28 cellular contexts compared by ENCODE assay signal in genomic region chr11:70061734-70062133, GRCh38. TPM values are rescaled to one million over a fixed set of nuclear protein-coding genes. Genes with fewer than 3 reads are reported as not detected.
DNase-seq lines count a peak whose midpoint lies in the region; ATAC-seq, FAIRE-seq and TF ChIP-seq lines count a peak whose summit lies in the region.
"Had no signal": no experiment of that assay in that cellular context is flagged by ENCODE, and none has a peak within 500 bp of the region (broad histone marks: within the 10 kb centered on the region; RNA-seq: fewer than 3 reads in every experiment).

No MANE protein-coding gene starts in this region.

- no peak overlapping the region for H3K4me3 Mint-ChIP-seq in activated naive CD8-positive, alpha-beta T cell treated with anti-CD3 and anti-CD28 coated beads for 36 hours
- H3K4me3 Mint-ChIP-seq: CD14-positive monocyte; CD8-positive, alpha-beta memory T cell had no signal

- intact Hi-C loops in HepG2 (cut with micrococcal nuclease; ENCODE audit: unreplicated experiment) (no loop called here), right lobe of liver (cut with DNase I) (loop anchor here in 1 of 2 donors (10.0 kb wide), 1 partner anchor 107 kb away; no protein-coding TSS in a partner anchor), K562 (cut with micrococcal nuclease) (no loop called here), esophagus muscularis mucosa (cut with DNase I) (no loop called here)

- no peak overlapping the region for H3K9ac ChIP-seq in HepG2 (ENCODE audit: insufficient read depth, low read depth, low read length)
- H3K9ac ChIP-seq in K562 (ENCODE audit: insufficient read depth in 1 of 2, low read depth in 2 of 2, low read length in 2 of 2) = no peak overlapping the region
- H3K9ac ChIP-seq: BLaER1 had no signal

- no peak for TF ChIP-seq POLR2A in HepG2 (IDR thresholded peaks at IDR 0.05; ENCODE audit: insufficient read depth in 1 of 2, low read depth in 2 of 2, low read length in 2 of 2)
- TF ChIP-seq POLR2A in right lobe of liver (IDR thresholded peaks at IDR 0.05) = no peak
- TF ChIP-seq POLR2A in K562 (conservative IDR thresholded peaks at IDR 0.05) = no peak
- no peak for TF ChIP-seq POLR2A in esophagus muscularis mucosa (IDR thresholded peaks at IDR 0.05; ENCODE audit: low read depth)
- no peak for TF ChIP-seq POLR2A in GM12891 (IDR thresholded peaks at IDR 0.05; ENCODE audit: low read depth, low read length)

- peaks cover 15% of the 10 kb centered on the region for H3K27me3 Mint-ChIP-seq in activated naive CD8-positive, alpha-beta T cell treated with anti-CD3 and anti-CD28 coated beads for 36 hours

- H3K9me3 Mint-ChIP-seq in activated naive CD8-positive, alpha-beta T cell treated with anti-CD3 and anti-CD28 coated beads for 36 hours = no peaks in the 10 kb centered on the region

- H3K79me2 ChIP-seq in HepG2 (ENCODE audit: insufficient read depth, low read length) = no peaks in the 10 kb centered on the region
- H3K79me2 ChIP-seq in K562 (ENCODE audit: control insufficient read depth, insufficient read depth, low read length) = no peaks in the 10 kb centered on the region
- H3K79me2 ChIP-seq in hepatocyte = no peaks in the 10 kb centered on the region

- TF ChIP-seq CTCF in HepG2 (CRISPR knock-in tag; IDR thresholded peaks at IDR 0.05) (no peak), right lobe of liver (IDR thresholded peaks at IDR 0.05) (no peak), K562 (IDR thresholded peaks at IDR 0.05 in 2 of 3, conservative IDR thresholded peaks at IDR 0.05 in 1 of 3; ENCODE audit: insufficient read depth in 2 of 3, low read depth in 1 of 3, low read length in 3 of 3) (no peak), esophagus muscularis mucosa (IDR thresholded peaks at IDR 0.05) (no peak), hepatocyte (IDR thresholded peaks at IDR 0.05; ENCODE audit: poor library complexity) (no peak)

- H3K27ac ChIP-seq in HepG2 (ENCODE audit: extremely low read length, insufficient read depth, low read length) = no peak overlapping the region
- no peak overlapping the region for H3K27ac ChIP-seq in right lobe of liver
- H3K27ac ChIP-seq in K562 (ENCODE audit: extremely low read depth, low read depth, low read length) = no peak overlapping the region
- H3K27ac ChIP-seq in esophagus muscularis mucosa (replicated peaks in 1 of 4) = no peak overlapping the region
- no peak overlapping the region for H3K27ac ChIP-seq in hepatocyte
- H3K27ac ChIP-seq: BLaER1 had no signal

- H2AFZ ChIP-seq in HepG2 (ENCODE audit: low read length) (no peak overlapping the region), K562 (ENCODE audit: low read depth, low read length) (no peak overlapping the region), hepatocyte (no peak overlapping the region)

- no peaks in the 10 kb centered on the region for H3K36me3 Mint-ChIP-seq in activated naive CD8-positive, alpha-beta T cell treated with anti-CD3 and anti-CD28 coated beads for 36 hours
- H3K36me3 Mint-ChIP-seq: CD14-positive monocyte; CD4-positive, alpha-beta memory T cell; CD4-positive, CD25-positive, alpha-beta regulatory T cell; CD8-positive, alpha-beta memory T cell had no signal

- no TSS peak for BruUV-seq in HepG2 (replicated peaks; lab: Mats Ljungman, UMichigan)
- BruUV-seq in K562 (replicated peaks; lab: Mats Ljungman, UMichigan) = no TSS peak

- no peaks in the 10 kb centered on the region for H3K4me1 Mint-ChIP-seq in activated naive CD8-positive, alpha-beta T cell treated with anti-CD3 and anti-CD28 coated beads for 36 hours
- H3K4me1 Mint-ChIP-seq: CD14-positive monocyte; CD4-positive, alpha-beta memory T cell; CD4-positive, CD25-positive, alpha-beta regulatory T cell; CD8-positive, alpha-beta memory T cell had no signal

- H3K4me3 ChIP-seq in HepG2 (replicated peaks in 1 of 3; ENCODE audit: insufficient read depth in 1 of 3, low read depth in 2 of 3, low read length in 3 of 3) (no peak overlapping the region), right lobe of liver (no peak overlapping the region), K562 (no peak overlapping the region), esophagus muscularis mucosa (no peak overlapping the region), hepatocyte (no peak overlapping the region)
- H3K4me3 ChIP-seq: BLaER1, GM12878 had no signal

- TF ChIP-seq RAD21 in HepG2 (CRISPR knock-in tag; IDR thresholded peaks at IDR 0.05) = no peak
- TF ChIP-seq RAD21 in K562 (CRISPR knock-in tag; conservative IDR thresholded peaks at IDR 0.05 in 1 of 2, IDR thresholded peaks at IDR 0.05 in 1 of 2) = no peak

- no peak for FAIRE-seq in HepG2 (lab: Jason Lieb, UNC)
- no peak for FAIRE-seq in K562 (lab: Jason Lieb, UNC)
- no peak for FAIRE-seq in GM12891 (lab: Jason Lieb, UNC)
- FAIRE-seq: A204.1, GM12878, GM19239 had no signal

- H3K9me1 ChIP-seq in K562 (ENCODE audit: control insufficient read depth, insufficient read depth, low read length) = peaks cover 5% of the 10 kb centered on the region

- no peaks in the 10 kb centered on the region for H3K36me3 ChIP-seq in HepG2 (replicated peaks in 1 of 2; ENCODE audit: control insufficient read depth in 1 of 2, insufficient read depth in 2 of 2, low read length in 2 of 2)
- no peaks in the 10 kb centered on the region for H3K36me3 ChIP-seq in right lobe of liver
- no peaks in the 10 kb centered on the region for H3K36me3 ChIP-seq in K562 (ENCODE audit: control insufficient read depth, insufficient read depth, low read length)
- no peaks in the 10 kb centered on the region for H3K36me3 ChIP-seq in esophagus muscularis mucosa
- no peaks in the 10 kb centered on the region for H3K36me3 ChIP-seq in hepatocyte (replicated peaks; ENCODE audit: insufficient read depth, low read depth)
- H3K36me3 ChIP-seq: BE2C, BLaER1 had no signal

- H4K20me1 ChIP-seq in HepG2 (ENCODE audit: insufficient read depth, low read length) (no peaks in the 10 kb centered on the region), K562 (replicated peaks; ENCODE audit: control insufficient read depth, insufficient read depth, low read length) (no peaks in the 10 kb centered on the region), hepatocyte (ENCODE audit: insufficient read depth, poor library complexity, severe bottlenecking) (no peaks in the 10 kb centered on the region)
- H4K20me1 ChIP-seq: BLaER1 had no signal

- H3K9me2 ChIP-seq in hepatocyte (replicated peaks; ENCODE audit: insufficient read depth) = no peaks in the 10 kb centered on the region

- in situ Hi-C loops in HepG2 (cut with HindIII; ENCODE audit: extremely low pct_ligation_motif_present, low pct_unique_long_range_greater_than_20kb) (no loop called here), K562 (cut with MboI) (no loop called here)

- H3K9me3 ChIP-seq in HepG2 (ENCODE audit: low read length) (no peaks in the 10 kb centered on the region), right lobe of liver (no peaks in the 10 kb centered on the region), K562 (replicated peaks; ENCODE audit: control insufficient read depth, insufficient read depth, low read depth, low read length) (no peaks in the 10 kb centered on the region), esophagus muscularis mucosa (no peaks in the 10 kb centered on the region), hepatocyte (ENCODE audit: low read depth) (no peaks in the 10 kb centered on the region)
- H3K9me3 ChIP-seq: BE2C, BLaER1 had no signal

- TF ChIP-seq EP300 in HepG2 (IDR thresholded peaks at IDR 0.05; ENCODE audit: low read depth in 2 of 2, low read length in 2 of 2) (no peak), HepG2 (CRISPR knock-in tag; IDR thresholded peaks at IDR 0.05; ENCODE audit: borderline replicate concordance) (no peak), K562 (IDR thresholded peaks at IDR 0.05; ENCODE audit: low read length) (no peak), esophagus muscularis mucosa (IDR thresholded peaks at IDR 0.05) (no peak)

- H3K27me3 ChIP-seq in HepG2 (ENCODE audit: control insufficient read depth in 1 of 2, insufficient read depth in 2 of 2, low read length in 2 of 2) = peaks cover 2 to 48% of the 10 kb centered on the region in 2 experiments; a peak in 4 of 5 replicates
- H3K27me3 ChIP-seq in right lobe of liver = no peaks in the 10 kb centered on the region
- peaks cover 6 to 53% of the 10 kb centered on the region in 2 experiments for H3K27me3 ChIP-seq in K562 (ENCODE audit: control insufficient read depth in 2 of 2, insufficient read depth in 2 of 2, low read length in 2 of 2)
- peaks cover 0 to 29% (median 2%) of the 10 kb centered on the region in 4 donors for H3K27me3 ChIP-seq in esophagus muscularis mucosa
- H3K27me3 ChIP-seq in hepatocyte = no peaks in the 10 kb centered on the region
- H3K27me3 ChIP-seq: BE2C, BLaER1 had no signal

- no peak overlapping the region for H3K4me2 ChIP-seq in HepG2 (ENCODE audit: low read depth, low read length)
- no peak overlapping the region for H3K4me2 ChIP-seq in K562 (ENCODE audit: insufficient read depth, low read length)
- H3K4me2 ChIP-seq in hepatocyte = no peak overlapping the region
- H3K4me2 ChIP-seq: BLaER1 had no signal

- CTCF ChIA-PET in HepG2 (lab: Yijun Ruan, JAX; ENCODE audit: low intra/inter-chr PET ratio, low total read pairs) (no interaction called here), K562 (lab: Yijun Ruan, JAX; ENCODE audit: low intra/inter-chr PET ratio) (no interaction called here)

- H3K4me1 ChIP-seq in HepG2 (ENCODE audit: insufficient read depth, low read length) (no peaks in the 10 kb centered on the region), right lobe of liver (no peaks in the 10 kb centered on the region), K562 (replicated peaks in 1 of 2; ENCODE audit: control insufficient read depth in 2 of 2, insufficient read depth in 2 of 2, low read length in 2 of 2) (no peaks in the 10 kb centered on the region), esophagus muscularis mucosa (no peaks in the 10 kb centered on the region), hepatocyte (ENCODE audit: insufficient read depth) (no peaks in the 10 kb centered on the region)
- H3K4me1 ChIP-seq: BLaER1 had no signal

- H3K27ac Mint-ChIP-seq in activated naive CD8-positive, alpha-beta T cell treated with anti-CD3 and anti-CD28 coated beads for 36 hours = no peak overlapping the region
- H3K27ac Mint-ChIP-seq: CD14-positive monocyte; CD4-positive, alpha-beta memory T cell; CD4-positive, CD25-positive, alpha-beta regulatory T cell; CD8-positive, alpha-beta memory T cell had no signal

- no peak for DNase-seq in HepG2 (ENCODE audit: low spot score)
- DNase-seq in right lobe of liver = no peak
- no peak for DNase-seq in K562 (ENCODE audit: extremely low read depth in 1 of 4, low spot score in 3 of 4)
- peak; percentile 53 for DNase-seq in esophagus muscularis mucosa (ENCODE audit: extremely low spot score)
- DNase-seq in activated naive CD8-positive, alpha-beta T cell treated with anti-CD3 and anti-CD28 coated beads for 36 hours = no peak
- DNase-seq in hepatocyte (ENCODE audit: low spot score) = no peak
- no peak for DNase-seq in GM12891 (ENCODE audit: insufficient read length, low spot score)
- DNase-seq: 8988T; ACHN; BE2C; C1 segment of cervical spinal cord; CD4-positive, alpha-beta memory T cell; CD4-positive, CD25-positive, alpha-beta regulatory T cell; CD8-positive, alpha-beta memory T cell; COR-L47; DMS 273 treated with DMSO at 0.1 percent for 48 hours; DMS153; DMS53; DMS79; DND-41; EL; GDM1 had no signal

- 36% methylated on average over 1 of the region's 1 CpG for WGBS in HepG2 (ENCODE audit: low lambda C conversion rate)
- 100% methylated on average over 1 of the region's 1 CpG for WGBS in right lobe of liver (ENCODE audit: insufficient coverage, low coverage, low lambda C conversion rate, missing lambda C conversion rate)
- whole genome bisulfite sequencing in K562 (ENCODE audit: insufficient coverage, low coverage, missing lambda C conversion rate) = 13% methylated on average over 1 of the region's 1 CpG
- 92% methylated on average over 1 of the region's 1 CpG for WGBS in esophagus muscularis mucosa
- 100% methylated on average over 1 of the region's 1 CpG for WGBS in hepatocyte (ENCODE audit: low lambda C conversion rate, missing lambda C conversion rate)

- no peak for ATAC-seq in HepG2
- ATAC-seq in right lobe of liver = no peak
- ATAC-seq in K562 = no peak
- ATAC-seq: GM12878 had no signal

- POLR2A ChIA-PET in HepG2 (lab: Yijun Ruan, JAX) = no interaction called here
- POLR2A ChIA-PET in K562 (lab: Yijun Ruan, JAX) = no interaction called here

RNA-seq across cellular contexts. Expression of gene ANO1, which starts 16.4 kb away (rescaled TPM):
- total RNA-seq in HepG2 (2016; rRNA removed; fragmentation: Illumina TruSeq; extraction: Trizol) (not detected in 2 replicates), right lobe of liver (100 to 1,000 TPM in 3 of 6 experiments, 10 to 100 TPM in 3; 32.1 to 292 (median 78.0) TPM), K562 (2014; rRNA removed) (not detected in 2 replicates), K562 (2014; rRNA removed; fragmentation: Illumina TruSeq; extraction: Trizol) (not detected in 2 replicates), K562 (2015; rRNA removed; fragmentation: Illumina TruSeq; extraction: Trizol) (not detected in 2 replicates), K562 (2021) (0.13 TPM in 1 of 2 replicates, not detected in the other), esophagus muscularis mucosa (100 to 1,000 TPM in 1 of 4 donors, 10 to 100 TPM in 3; 25.3 to 107 (median 48.8) TPM), hepatocyte (10.5 and 12.1 TPM in 2 replicates)
- total RNA-seq in HepG2 (2016; cell fraction: cytosol; rRNA removed; fragmentation: Illumina TruSeq; extraction: Trizol; ENCODE audit: low read depth) = not detected in 2 replicates
- total RNA-seq in HepG2 (2016; cell fraction: insoluble cytoplasmic fraction; rRNA removed; fragmentation: Illumina TruSeq; extraction: Trizol) = not detected in 2 replicates
- total RNA-seq in HepG2 (2016; cell fraction: membrane; rRNA removed; fragmentation: Illumina TruSeq; extraction: Trizol) = not detected in 2 replicates
- total RNA-seq in HepG2 (2016; cell fraction: nucleus; rRNA removed; fragmentation: Illumina TruSeq; extraction: Trizol) = not detected in 2 replicates
- polyA plus RNA-seq in HepG2 (2011; rRNA removed) (not detected in 2 replicates), K562 (2011; rRNA removed) (0.39 TPM in 1 of 2 replicates, not detected in the other), K562 (2014; fragmentation: Illumina TruSeq; extraction: Trizol) (0.22 TPM in 1 of 2 replicates, not detected in the other), K562 (2014; fragmentation: Nextera tagmentation; extraction: Ambion mirVana) (not detected), K562 (2014; rRNA removed) (not detected in 2 replicates), hepatocyte (4.7 and 6.2 TPM in 2 replicates)
- polyA plus RNA-seq in HepG2 (2011; cell fraction: cytosol; rRNA removed) = not detected in 2 replicates
- polyA plus RNA-seq in HepG2 (2011; cell fraction: nucleus; rRNA removed) = not detected in 2 replicates
- polyA plus RNA-seq in HepG2 (2012) = not detected in 2 replicates
- polyA plus RNA-seq in HepG2 (2016; cell fraction: cytosol; fragmentation: Illumina TruSeq; extraction: Trizol; ENCODE audit: low read depth) = not detected in 2 replicates
- polyA plus RNA-seq in HepG2 (2016; cell fraction: insoluble cytoplasmic fraction; fragmentation: Illumina TruSeq; extraction: Trizol; ENCODE audit: low read depth) = not detected in 2 replicates
- polyA plus RNA-seq in HepG2 (2016; cell fraction: membrane; fragmentation: Illumina TruSeq; extraction: Trizol; ENCODE audit: low read depth) = not detected in 2 replicates
- not detected in 2 replicates for polyA plus RNA-seq in HepG2 (2016; cell fraction: nucleus; fragmentation: Illumina TruSeq; extraction: Trizol; ENCODE audit: insufficient read depth, low read depth)
- polyA minus RNA-seq in HepG2 (2011; rRNA and poly(A)+ RNA removed; ENCODE audit: low replicate concordance) = 0.14 TPM in 1 of 2 replicates, not detected in the other
- polyA minus RNA-seq in HepG2 (2011; cell fraction: cytosol; rRNA and poly(A)+ RNA removed) = not detected in 2 replicates
- polyA minus RNA-seq in HepG2 (2011; cell fraction: nucleus; rRNA and poly(A)+ RNA removed) = not detected in 2 replicates
- total RNA-seq in K562 (2011; cell fraction: chromatin; rRNA removed; ENCODE audit: low replicate concordance) = 0.21 TPM in 1 of 2 replicates, not detected in the other
- total RNA-seq in K562 (2011; cell fraction: nucleolus; rRNA removed) = 0.33 and 0.39 TPM in 2 replicates
- total RNA-seq in K562 (2011; cell fraction: nucleoplasm; rRNA removed) = not detected in 2 replicates
- polyA plus RNA-seq in K562 (2011; cell fraction: cytosol; rRNA removed) = 0.01 and 0.10 TPM in 2 replicates
- 0.16 and 0.38 TPM in 2 replicates for polyA plus RNA-seq in K562 (2011; cell fraction: nucleus; rRNA removed)
- 0.04 TPM in 1 of 2 replicates, not detected in the other for polyA plus RNA-seq in K562 (2012)
- 0.12 TPM in 1 of 2 replicates, not detected in the other for polyA minus RNA-seq in K562 (2011; rRNA and poly(A)+ RNA removed)
- polyA minus RNA-seq in K562 (2011; cell fraction: cytosol; rRNA and poly(A)+ RNA removed) = not detected in 2 replicates
- polyA minus RNA-seq in K562 (2011; cell fraction: nucleus; rRNA and poly(A)+ RNA removed) = 0.11 and 0.27 TPM in 2 replicates
- not detected for total RNA-seq in activated naive CD8-positive, alpha-beta T cell treated with anti-CD3 and anti-CD28 coated beads for 36 hours
- 0.24 TPM for polyA plus RNA-seq in GM12891 (2012; ENCODE audit: low read depth, missing spikeins)
- total RNA-seq: CD4-positive, alpha-beta memory T cell; CD4-positive, CD25-positive, alpha-beta regulatory T cell; CD8-positive, alpha-beta memory T cell; G401 had no signal
- polyA plus RNA-seq: CD14-positive monocyte; CD4-positive, alpha-beta memory T cell; CD4-positive, CD25-positive, alpha-beta regulatory T cell; CD8-positive, alpha-beta memory T cell had no signal

Comparison
In these comparisons a context has a peak if more than half of its experiments do, and no peak if none do; other contexts are left out.
1. Of the 241 proteins assayed by ChIP-seq in both HepG2 and K562: peak only in HepG2: none; only in K562: ADNP and KDM1A; in both: none; in neither: 239.